In genomic region chrX:134172588-134173259, GRCh38 we compare ENCODE assay signal across 8 cellular contexts.
DNase-seq lines count a peak whose midpoint lies in the region; ATAC-seq and TF ChIP-seq lines count a peak whose summit lies in the region.

No MANE protein-coding gene starts in this region.

- 53% methylated on average over 51 of the region's 51 CpGs; no CpG with 5 or more reads in 1 of the 2 donors for WGBS in transverse colon (ENCODE audit: low coverage in 1 of 2), 2 donors

- H3K4me1 ChIP-seq in transverse colon, result no peaks in the 10 kb centered on the region

- peaks cover 31% of the 10 kb centered on the region for H3K36me3 Mint-ChIP-seq in activated CD8-positive, alpha-beta T cell treated with anti-CD3 and anti-CD28 coated beads for 36 hours (ENCODE audit: low read depth)
- H3K36me3 Mint-ChIP-seq in naive thymus-derived CD8-positive, alpha-beta T cell, result peaks cover 0 to 6% (median 0%) of the 10 kb centered on the region in 3 donors

- H3K4me3 ChIP-seq in GM12864 (ENCODE audit: low read depth, low read length) (peak overlapping the region; percentile 20), transverse colon (peak overlapping the region; percentile 12 to 58 (median 38))

- CTCF ChIA-PET in activated CD8-positive, alpha-beta T cell treated with anti-CD3 and anti-CD28 coated beads for 36 hours (lab: Charles Lee), result no interaction called here

- H3K4me1 Mint-ChIP-seq in activated CD8-positive, alpha-beta T cell treated with anti-CD3 and anti-CD28 coated beads for 36 hours (ENCODE audit: low read depth), result peaks cover 11% of the 10 kb centered on the region
- H3K4me1 Mint-ChIP-seq in naive thymus-derived CD8-positive, alpha-beta T cell, result peaks cover 5 to 12% (median 9%) of the 10 kb centered on the region in 4 donors

- TF ChIP-seq EP300 in transverse colon (IDR thresholded peaks at IDR 0.05; ENCODE audit: low read depth), result no peak

- H3K27me3 Mint-ChIP-seq in activated CD8-positive, alpha-beta T cell treated with anti-CD3 and anti-CD28 coated beads for 36 hours, result peaks cover 8% of the 10 kb centered on the region
- peaks cover 0 to 4% (median 0%) of the 10 kb centered on the region in 5 donors for H3K27me3 Mint-ChIP-seq in naive thymus-derived CD8-positive, alpha-beta T cell

- H3K4me3 Mint-ChIP-seq in activated CD8-positive, alpha-beta T cell treated with anti-CD3 and anti-CD28 coated beads for 36 hours, result peak overlapping the region; percentile 76
- H3K4me3 Mint-ChIP-seq in naive thymus-derived CD8-positive, alpha-beta T cell, result peak overlapping the region; percentile 83 to 94 (median 92)

- peak overlapping the region in 3 of 4 donors; percentile 23 to 48 (median 40) for H3K27ac ChIP-seq in transverse colon

- ATAC-seq in HG03196 (IDR thresholded peaks at IDR 0.05; ENCODE audit: unreplicated experiment), result peak; percentile 47
- peak; percentile 40 for ATAC-seq in activated CD8-positive, alpha-beta T cell treated with anti-CD3 and anti-CD28 coated beads for 36 hours
- peak; percentile 69 to 77 for ATAC-seq in naive thymus-derived CD8-positive, alpha-beta T cell
- ATAC-seq in GM21528 (IDR thresholded peaks at IDR 0.05; ENCODE audit: low FRiP score, unreplicated experiment), result no peak

- TF ChIP-seq CTCF in GM12864 (IDR thresholded peaks at IDR 0.05; ENCODE audit: low read depth, low read length, missing control alignments), result no peak
- no peak for TF ChIP-seq CTCF in activated CD8-positive, alpha-beta T cell treated with anti-CD3 and anti-CD28 coated beads for 36 hours (IDR thresholded peaks at IDR 0.05)
- no peak for TF ChIP-seq CTCF in transverse colon (IDR thresholded peaks at IDR 0.05)

- intact Hi-C loops in activated CD8-positive, alpha-beta T cell treated with anti-CD3 and anti-CD28 coated beads for 36 hours (cut with micrococcal nuclease), result loop anchor here (2.0 kb wide), 1 partner anchor 14 kb away; no protein-coding TSS in a partner anchor
- intact Hi-C loops in transverse colon (cut with DNase I; ENCODE audit: low total_unique reads), result no loop called here

- H3K27me3 ChIP-seq in transverse colon, result peaks cover 15% of the 10 kb centered on the region

- TF ChIP-seq POLR2A in erythroblast (IDR thresholded peaks at IDR 0.05; ENCODE audit: low read length) (no peak), transverse colon (IDR thresholded peaks at IDR 0.05) (no peak)

- H3K27ac Mint-ChIP-seq in activated CD8-positive, alpha-beta T cell treated with anti-CD3 and anti-CD28 coated beads for 36 hours, result peak overlapping the region; percentile 89
- H3K27ac Mint-ChIP-seq in naive thymus-derived CD8-positive, alpha-beta T cell, result peak overlapping the region in 9 of 10 donors; percentile 8 to 87 (median 52)

- DNase-seq in GM12864 (ENCODE audit: low read depth) (no peak), erythroblast (lab: John Stamatoyannopoulos, UW) (peak; percentile 17 to 26), transverse colon (peak; percentile 15), SHP77 treated with DMSO at 0.1 percent for 48 hours (lab: John Stamatoyannopoulos, UW) (no peak)
- peak; percentile 51 for DNase-seq in activated CD8-positive, alpha-beta T cell treated with anti-CD3 and anti-CD28 coated beads for 36 hours
- peak in 9 of 10 donors; percentile 2 to 66 (median 35) for DNase-seq in naive thymus-derived CD8-positive, alpha-beta T cell

- POLR2A ChIA-PET in activated CD8-positive, alpha-beta T cell treated with anti-CD3 and anti-CD28 coated beads for 36 hours (lab: Charles Lee), result no interaction called here
- POLR2A ChIA-PET in naive thymus-derived CD8-positive, alpha-beta T cell (lab: Charles Lee), result no interaction called here

- no peaks in the 10 kb centered on the region for H3K9me3 Mint-ChIP-seq in activated CD8-positive, alpha-beta T cell treated with anti-CD3 and anti-CD28 coated beads for 36 hours
- H3K9me3 Mint-ChIP-seq in naive thymus-derived CD8-positive, alpha-beta T cell, result no peaks in the 10 kb centered on the region

- in situ Hi-C loops in transverse colon (cut with MboI; ENCODE audit: low pct_ligation_motif_present in 1 of 4, low pct_unique_long_range_greater_than_20kb in 1 of 4, low sequenced_read_pairs in 3 of 4), result no loop called here

- H3K36me3 ChIP-seq in transverse colon, result no peaks in the 10 kb centered on the region

- H3K9me3 ChIP-seq in transverse colon, result no peaks in the 10 kb centered on the region

Comparison
In these comparisons a context has a peak if more than half of its experiments do, and no peak if none do; other contexts are left out.
1. DNase-seq: peak in activated CD8-positive, alpha-beta T cell treated with anti-CD3 and anti-CD28 coated beads for 36 hours (single experiment), erythroblast (2 of 2), naive thymus-derived CD8-positive, alpha-beta T cell (9 of 10) and transverse colon (single experiment); none in GM12864 (single experiment) and SHP77 treated with DMSO at 0.1 percent for 48 hours (single experiment).